28 cellular contexts compared by ENCODE assay signal in the genomic region with DNA sequence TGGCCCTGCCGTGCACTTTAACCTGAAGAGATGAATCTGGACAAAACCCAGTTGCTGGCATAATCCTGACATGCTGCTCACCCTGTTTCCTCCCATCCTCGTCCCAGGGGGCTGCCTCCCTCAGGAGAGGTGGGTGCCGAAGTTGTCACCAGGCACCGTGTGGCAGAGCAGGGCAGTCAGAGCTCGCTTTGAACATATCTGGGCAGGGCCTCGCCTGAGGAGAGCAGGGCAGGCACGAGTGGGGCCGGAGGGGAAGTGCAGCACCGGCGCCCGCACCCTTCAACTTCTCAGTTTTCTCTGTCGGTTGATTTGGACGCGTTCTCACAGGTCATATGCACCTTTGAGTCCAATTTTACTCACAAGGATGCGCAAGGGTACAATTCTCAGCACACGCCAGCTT.
"Had no signal": no experiment of that assay in that cellular context is flagged by ENCODE, and none has a peak within 500 bp of the region (broad histone marks: within the 10 kb centered on the region; RNA-seq: fewer than 3 reads in every experiment).

No MANE protein-coding gene starts in this region.

- H3K4me1 ChIP-seq: foreskin keratinocyte, gastrocnemius medialis had no signal

- H3K9me3 Mint-ChIP-seq: activated CD4-positive, alpha-beta memory T cell treated with anti-CD3 and anti-CD28 coated beads, Interleukin-2, amount 10 ng/mL, durations not matched to agents 7 days and 5 days; activated CD4-positive, alpha-beta T cell treated with anti-CD3 and anti-CD28 coated beads, Interleukin-2, amount 10 ng/mL, durations not matched to agents 7 days and 5 days; activated naive CD4-positive, alpha-beta T cell treated with anti-CD3 and anti-CD28 coated beads, Interleukin-2, amount 10 ng/mL, durations not matched to agents 7 days and 5 days; activated naive CD4-positive, alpha-beta T cell treated with anti-CD3 and anti-CD28 coated beads, Interleukin-2, amount 50 U/mL, for 72 hours; activated naive CD8-positive, alpha-beta T cell treated with anti-CD3 and anti-CD28 coated beads, Interleukin-2, amount 10 ng/mL, durations not matched to agents 7 days and 5 days; activated T-cell treated with anti-CD3 and anti-CD28 coated beads, Interleukin-2, amount 50 U/mL, for 72 hours; central memory CD8-positive, alpha-beta T cell; effector memory CD8-positive, alpha-beta T cell had no signal

- H3K27me3 Mint-ChIP-seq: activated CD4-positive, alpha-beta memory T cell treated with anti-CD3 and anti-CD28 coated beads, Interleukin-2, amount 10 ng/mL, durations not matched to agents 7 days and 5 days; activated CD4-positive, alpha-beta T cell treated with anti-CD3 and anti-CD28 coated beads, Interleukin-2, amount 10 ng/mL, durations not matched to agents 7 days and 5 days; activated naive CD8-positive, alpha-beta T cell treated with anti-CD3 and anti-CD28 coated beads, Interleukin-2, amount 10 ng/mL, durations not matched to agents 7 days and 5 days had no signal

- H3K36me3 ChIP-seq: brain microvascular endothelial cell, esophagus muscularis mucosa, gastrocnemius medialis had no signal

- H3K27me3 ChIP-seq: brain microvascular endothelial cell, esophagus muscularis mucosa, foreskin keratinocyte had no signal

- H3K4me3 Mint-ChIP-seq: activated CD4-positive, alpha-beta memory T cell treated with anti-CD3 and anti-CD28 coated beads, Interleukin-2, amount 10 ng/mL, durations not matched to agents 7 days and 5 days; activated CD4-positive, alpha-beta T cell treated with anti-CD3 and anti-CD28 coated beads, Interleukin-2, amount 10 ng/mL, durations not matched to agents 7 days and 5 days; activated naive CD4-positive, alpha-beta T cell treated with anti-CD3 and anti-CD28 coated beads, Interleukin-2, amount 10 ng/mL, durations not matched to agents 7 days and 5 days; activated naive CD8-positive, alpha-beta T cell treated with anti-CD3 and anti-CD28 coated beads, Interleukin-2, amount 10 ng/mL, durations not matched to agents 7 days and 5 days; activated T-cell treated with anti-CD3 and anti-CD28 coated beads, Interleukin-2, amount 50 U/mL, for 24 hours; activated T-cell treated with anti-CD3 and anti-CD28 coated beads, Interleukin-2, amount 50 U/mL, for 72 hours; central memory CD8-positive, alpha-beta T cell; effector memory CD8-positive, alpha-beta T cell; WTC11 had no signal

- H3K36me3 Mint-ChIP-seq: activated naive CD4-positive, alpha-beta T cell treated with anti-CD3 and anti-CD28 coated beads, Interleukin-2, amount 10 ng/mL, durations not matched to agents 7 days and 5 days; activated naive CD4-positive, alpha-beta T cell treated with anti-CD3 and anti-CD28 coated beads, Interleukin-2, amount 50 U/mL, for 72 hours; activated naive CD8-positive, alpha-beta T cell treated with anti-CD3 and anti-CD28 coated beads, Interleukin-2, amount 10 ng/mL, durations not matched to agents 7 days and 5 days had no signal

- DNase-seq: activated CD4-positive, alpha-beta memory T cell treated with anti-CD3 and anti-CD28 coated beads, Interleukin-2, amount 10 ng/mL, durations not matched to agents 7 days and 5 days; activated CD4-positive, alpha-beta T cell treated with anti-CD3 and anti-CD28 coated beads for 1 hour; activated CD4-positive, alpha-beta T cell treated with anti-CD3 and anti-CD28 coated beads for 4 hours; activated CD4-positive, alpha-beta T cell treated with anti-CD3 and anti-CD28 coated beads, Interleukin-2, amount 10 ng/mL, durations not matched to agents 7 days and 5 days; activated CD4-positive, alpha-beta T cell treated with anti-CD3 and anti-CD28 coated beads, Interleukin-2, amount 50 U/mL, for 4 hours; activated CD8-positive, alpha-beta memory T cell treated with anti-CD3 and anti-CD28 coated beads, Interleukin-2, amount 50 U/mL, for 48 hours; activated gamma-delta T cell; activated naive CD4-positive, alpha-beta T cell; activated naive CD4-positive, alpha-beta T cell treated with anti-CD3 and anti-CD28 coated beads, Interleukin-2, amount 10 ng/mL, durations not matched to agents 7 days and 5 days; activated naive CD8-positive, alpha-beta T cell treated with anti-CD3 and anti-CD28 coated beads, Interleukin-2, amount 10 ng/mL, durations not matched to agents 7 days and 5 days; activated T-cell treated with anti-CD3 and anti-CD28 coated beads for 4 hours; activated T-cell treated with anti-CD3 and anti-CD28 coated beads, Interleukin-2, amount 50 U/mL, for 24 hours; activated T-cell treated with anti-CD3 and anti-CD28 coated beads, Interleukin-2, amount 50 U/mL, for 72 hours; brain microvascular endothelial cell; cortex of kidney; dermis blood vessel endothelial cell; effector CD4-positive, alpha-beta T cell; effector memory CD8-positive, alpha-beta T cell; erythroblast; foreskin keratinocyte; gastrocnemius medialis; glutamatergic neuron; T-helper 2 cell had no signal

- H3K9me3 ChIP-seq: gastrocnemius medialis had no signal

- ATAC-seq: activated naive CD4-positive, alpha-beta T cell treated with anti-CD3 and anti-CD28 coated beads, Interleukin-2, amount 50 U/mL, for 72 hours; activated T-cell treated with anti-CD3 and anti-CD28 coated beads, Interleukin-2, amount 50 U/mL, for 72 hours; effector memory CD8-positive, alpha-beta T cell; foreskin keratinocyte; gastrocnemius medialis; WTC11 had no signal

- H3K27ac ChIP-seq: brain microvascular endothelial cell, esophagus muscularis mucosa, foreskin keratinocyte, gastrocnemius medialis, VCaP had no signal

- H3K4me1 Mint-ChIP-seq: activated CD4-positive, alpha-beta memory T cell treated with anti-CD3 and anti-CD28 coated beads, Interleukin-2, amount 10 ng/mL, durations not matched to agents 7 days and 5 days; activated CD4-positive, alpha-beta T cell treated with anti-CD3 and anti-CD28 coated beads, Interleukin-2, amount 10 ng/mL, durations not matched to agents 7 days and 5 days; activated naive CD4-positive, alpha-beta T cell treated with anti-CD3 and anti-CD28 coated beads, Interleukin-2, amount 10 ng/mL, durations not matched to agents 7 days and 5 days; activated naive CD8-positive, alpha-beta T cell treated with anti-CD3 and anti-CD28 coated beads, Interleukin-2, amount 10 ng/mL, durations not matched to agents 7 days and 5 days; central memory CD8-positive, alpha-beta T cell had no signal

- H3K27ac Mint-ChIP-seq: activated CD4-positive, alpha-beta memory T cell treated with anti-CD3 and anti-CD28 coated beads, Interleukin-2, amount 10 ng/mL, durations not matched to agents 7 days and 5 days; activated CD4-positive, alpha-beta T cell treated with anti-CD3 and anti-CD28 coated beads, Interleukin-2, amount 10 ng/mL, durations not matched to agents 7 days and 5 days; activated naive CD4-positive, alpha-beta T cell treated with anti-CD3 and anti-CD28 coated beads, Interleukin-2, amount 10 ng/mL, durations not matched to agents 7 days and 5 days; activated naive CD4-positive, alpha-beta T cell treated with anti-CD3 and anti-CD28 coated beads, Interleukin-2, amount 50 U/mL, for 72 hours; activated naive CD8-positive, alpha-beta T cell treated with anti-CD3 and anti-CD28 coated beads, Interleukin-2, amount 10 ng/mL, durations not matched to agents 7 days and 5 days; activated T-cell treated with anti-CD3 and anti-CD28 coated beads, Interleukin-2, amount 50 U/mL, for 24 hours; activated T-cell treated with anti-CD3 and anti-CD28 coated beads, Interleukin-2, amount 50 U/mL, for 72 hours; effector memory CD8-positive, alpha-beta T cell; WTC11 had no signal

- H3K4me3 ChIP-seq: esophagus muscularis mucosa, gastrocnemius medialis had no signal
